Comparison of ENCODE assay signal across 8 cellular contexts in genomic region chr1:26336477-26337205, GRCh38. TPM values are rescaled to one million over a fixed set of nuclear protein-coding genes. Genes with fewer than 3 reads are reported as not detected.
DNase-seq lines count a peak whose midpoint lies in the region; ATAC-seq and TF ChIP-seq lines count a peak whose summit lies in the region.

No MANE protein-coding gene starts in this region.

- H3K27me3 ChIP-seq in endodermal cell (ENCODE audit: control insufficient read depth, insufficient read depth, low read length, poor library complexity, severe bottlenecking), result peaks cover 13% of the 10 kb centered on the region
- H3K27me3 ChIP-seq in naive thymus-derived CD4-positive, alpha-beta T cell (ENCODE audit: control insufficient read depth in 2 of 2, insufficient read depth in 2 of 2, low read length in 2 of 2), result no peaks in the 10 kb centered on the region

- peak overlapping the region; percentile 90 for H3K4me3 Mint-ChIP-seq in endodermal cell
- peak overlapping the region; percentile 86 to 92 (median 89) for H3K4me3 Mint-ChIP-seq in naive thymus-derived CD4-positive, alpha-beta T cell

- no peaks in the 10 kb centered on the region for H3K9me3 Mint-ChIP-seq in endodermal cell
- H3K9me3 Mint-ChIP-seq in naive thymus-derived CD4-positive, alpha-beta T cell, result peaks cover 0 to 2% (median 0%) of the 10 kb centered on the region in 11 donors

- H3K4me1 Mint-ChIP-seq in endodermal cell, result peaks cover 7% of the 10 kb centered on the region
- peaks cover 0 to 13% (median 10%) of the 10 kb centered on the region in 7 donors for H3K4me1 Mint-ChIP-seq in naive thymus-derived CD4-positive, alpha-beta T cell

- peak overlapping the region; percentile 88 for H3K4me3 ChIP-seq in endodermal cell (ENCODE audit: low read length)
- peak overlapping the region; percentile 65 for H3K4me3 ChIP-seq in naive thymus-derived CD4-positive, alpha-beta T cell (ENCODE audit: low read length)

- no peak overlapping the region for H3K9ac ChIP-seq in endodermal cell (ENCODE audit: extremely low read depth, low read length, poor library complexity, severe bottlenecking)

- H3K27ac Mint-ChIP-seq in endodermal cell, result no peak overlapping the region
- H3K27ac Mint-ChIP-seq in naive thymus-derived CD4-positive, alpha-beta T cell, result peak overlapping the region in 2 of 9 donors; percentile 9 to 68

- TF ChIP-seq CTCF in endodermal cell (conservative IDR thresholded peaks at IDR 0.05), result no peak

- H3K36me3 Mint-ChIP-seq in endodermal cell (ENCODE audit: low read depth), result no peaks in the 10 kb centered on the region
- H3K36me3 Mint-ChIP-seq in naive thymus-derived CD4-positive, alpha-beta T cell, result no peaks in the 10 kb centered on the region

- no peaks in the 10 kb centered on the region for H3K36me3 ChIP-seq in endodermal cell (ENCODE audit: control insufficient read depth, insufficient read depth, low read length)
- no peaks in the 10 kb centered on the region for H3K36me3 ChIP-seq in naive thymus-derived CD4-positive, alpha-beta T cell (ENCODE audit: control insufficient read depth in 2 of 3, insufficient read depth in 3 of 3, low read length in 3 of 3)

- peak; percentile 70 for ATAC-seq in HG02798 (IDR thresholded peaks at IDR 0.05; ENCODE audit: poor library complexity, unreplicated experiment)
- peak; percentile 96 for ATAC-seq in naive thymus-derived CD4-positive, alpha-beta T cell

- intact Hi-C loops in naive thymus-derived CD4-positive, alpha-beta T cell (cut with micrococcal nuclease), result loop anchor here in 1 of 2 donors (1.0 to 5.0 kb wide), 5 partner anchors 16 to 60 kb away; no protein-coding TSS in a partner anchor

- 17 to 34% methylated on average over 11 to 52 of the region's 52 CpGs for WGBS in endodermal cell (ENCODE audit: insufficient coverage in 1 of 2, insufficient read length in 1 of 2), 2 experiments

- CTCF ChIA-PET in naive thymus-derived CD4-positive, alpha-beta T cell (lab: Charles Lee), result no interaction called here

- POLR2A ChIA-PET in naive thymus-derived CD4-positive, alpha-beta T cell (lab: Charles Lee), result interaction anchor here (0.6 to 1.8 kb wide), 3 partner anchors 15 to 1088 kb away, joined by 3 to 5 read pairs (median 5); partner anchors contain the start of gene CD52

- H3K27me3 Mint-ChIP-seq in endodermal cell (ENCODE audit: insufficient read depth), result peaks cover 23% of the 10 kb centered on the region
- peaks cover 0 to 23% (median 0%) of the 10 kb centered on the region in 5 donors for H3K27me3 Mint-ChIP-seq in naive thymus-derived CD4-positive, alpha-beta T cell

- DNase-seq in DMS53 (lab: John Stamatoyannopoulos, UW) (peak; percentile 97), NCI-H345 treated with DMSO at 0.1 percent for 48 hours (lab: John Stamatoyannopoulos, UW; ENCODE audit: unreplicated experiment) (peak; percentile 79), endodermal cell (peak; percentile 98), T1000 (lab: John Stamatoyannopoulos, UW) (no peak)
- peak; percentile 93 for DNase-seq in activated CD8-positive, alpha-beta memory T cell treated with anti-CD3 and anti-CD28 coated beads for 24 hours
- peak; percentile 55 to 79 (median 74) for DNase-seq in naive thymus-derived CD4-positive, alpha-beta T cell
- peak; percentile 50 to 86 (median 78) for DNase-seq in stimulated activated naive CD4-positive, alpha-beta T cell (lab: John Stamatoyannopoulos, UW)

- no peak overlapping the region for H3K27ac ChIP-seq in endodermal cell (ENCODE audit: low read depth, low read length)
- peak overlapping the region; percentile 58 for H3K27ac ChIP-seq in naive thymus-derived CD4-positive, alpha-beta T cell (ENCODE audit: low read depth, low read length)

- H3K9me3 ChIP-seq in endodermal cell (ENCODE audit: control insufficient read depth, low read length), result no peaks in the 10 kb centered on the region
- no peaks in the 10 kb centered on the region for H3K9me3 ChIP-seq in naive thymus-derived CD4-positive, alpha-beta T cell (ENCODE audit: control insufficient read depth in 2 of 3, low read length in 3 of 3)

- H3K4me1 ChIP-seq in endodermal cell (ENCODE audit: control insufficient read depth, insufficient read depth, low read length), result no peaks in the 10 kb centered on the region
- H3K4me1 ChIP-seq in naive thymus-derived CD4-positive, alpha-beta T cell (ENCODE audit: control insufficient read depth in 2 of 2, insufficient read depth in 2 of 2, low read length in 2 of 2), result peaks cover 5 to 7% of the 10 kb centered on the region in 2 donors

RNA-seq across cellular contexts. Expression of gene CRYBG2, which starts 17.3 kb away (rescaled TPM):
- 10 to 100 TPM in 1 of 2 donors, 1 to 10 TPM in 1; 9.0 to 15.1 TPM for total RNA-seq in endodermal cell
- 5.9 TPM for polyA plus RNA-seq in endodermal cell (2013, experiment 1 of 2)
- polyA plus RNA-seq in endodermal cell (2013, experiment 2 of 2), result 4.4 TPM
- 1 to 10 TPM in 3 of 5 experiments, under 1 TPM in 1, not detected in 1; 0.59 to 1.5 (median 1.2) TPM for total RNA-seq in naive thymus-derived CD4-positive, alpha-beta T cell
- polyA plus RNA-seq in naive thymus-derived CD4-positive, alpha-beta T cell, result 1 to 10 TPM in 1 of 2 donors, not detected in 1; 1.1 TPM

RNA-seq across cellular contexts. Expression of gene CD52, which starts 18.9 kb away (rescaled TPM):
- 1 to 10 TPM; 3.7 to 4.4 TPM for total RNA-seq in endodermal cell
- 0.82 TPM for polyA plus RNA-seq in endodermal cell (2013, experiment 1 of 2)
- not detected for polyA plus RNA-seq in endodermal cell (2013, experiment 2 of 2)
- 1,000 to 10,000 TPM in 3 of 5 experiments, 100 to 1,000 TPM in 2; 719 to 1,390 (median 1,130) TPM for total RNA-seq in naive thymus-derived CD4-positive, alpha-beta T cell
- polyA plus RNA-seq in naive thymus-derived CD4-positive, alpha-beta T cell, result 1,000 to 10,000 TPM; 7,628 to 8,133 TPM

RNA-seq across cellular contexts. Expression of gene UBXN11, which starts 30.2 kb away (rescaled TPM):
- total RNA-seq in endodermal cell, result 10 to 100 TPM; 24.3 to 30.3 TPM
- 18.5 TPM for polyA plus RNA-seq in endodermal cell (2013, experiment 1 of 2)
- polyA plus RNA-seq in endodermal cell (2013, experiment 2 of 2), result 19.1 TPM
- 100 to 1,000 TPM in 3 of 5 experiments, 10 to 100 TPM in 2; 35.7 to 131 (median 124) TPM for total RNA-seq in naive thymus-derived CD4-positive, alpha-beta T cell
- 10 to 100 TPM; 10.5 to 13.6 TPM for polyA plus RNA-seq in naive thymus-derived CD4-positive, alpha-beta T cell

RNA-seq across cellular contexts. Expression of gene ZNF683, which starts 35.9 kb away (rescaled TPM):
- total RNA-seq in endodermal cell, result not detected
- not detected for polyA plus RNA-seq in endodermal cell (2013, experiment 1 of 2)
- not detected for polyA plus RNA-seq in endodermal cell (2013, experiment 2 of 2)
- total RNA-seq in naive thymus-derived CD4-positive, alpha-beta T cell, result 1 to 10 TPM in 1 of 5 experiments, under 1 TPM in 2, not detected in 2; 0.22 to 6.3 (median 0.51) TPM
- polyA plus RNA-seq in naive thymus-derived CD4-positive, alpha-beta T cell, result not detected

RNA-seq across cellular contexts. Expression of gene SH3BGRL3, which starts 56.8 kb away (rescaled TPM):
- 100 to 1,000 TPM; 119 to 132 TPM for total RNA-seq in endodermal cell
- 187 TPM for polyA plus RNA-seq in endodermal cell (2013, experiment 1 of 2)
- polyA plus RNA-seq in endodermal cell (2013, experiment 2 of 2), result 194 TPM
- 100 to 1,000 TPM; 156 to 636 (median 224) TPM for total RNA-seq in naive thymus-derived CD4-positive, alpha-beta T cell
- 100 to 1,000 TPM; 569 to 630 TPM for polyA plus RNA-seq in naive thymus-derived CD4-positive, alpha-beta T cell

Comparison
In these comparisons a context has a peak if more than half of its experiments do, and no peak if none do; other contexts are left out.
1. RNA of gene CD52, which starts 18.9 kb away (total RNA-seq): 719 to 1,390 TPM in naive thymus-derived CD4-positive, alpha-beta T cell; 3.7 to 4.4 TPM in endodermal cell; every median in the first group is over 100 times any median in the second.